Comparison of ENCODE assay signal across 33 cellular contexts in the genomic region with DNA sequence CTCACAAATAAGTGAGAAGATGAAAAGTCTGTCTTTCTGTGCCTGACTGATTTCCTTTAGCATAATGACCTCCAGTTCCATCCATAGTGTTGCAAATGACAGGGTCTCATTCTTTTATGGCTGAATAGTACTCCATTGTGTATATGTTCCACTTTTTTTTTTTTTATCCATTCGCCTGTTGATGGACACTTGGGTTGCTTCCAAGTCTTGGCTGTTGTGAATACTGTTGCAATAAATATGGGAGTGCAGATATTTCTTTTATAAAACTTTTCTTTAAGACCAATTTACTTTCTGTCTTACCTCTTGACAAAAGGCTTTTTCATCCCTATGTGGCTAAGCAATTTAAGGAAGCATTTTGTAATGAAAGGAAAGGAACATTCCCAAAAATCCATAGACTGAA.
"Had no signal": no experiment of that assay in that cellular context is flagged by ENCODE, and none has a peak within 500 bp of the region (broad histone marks: within the 10 kb centered on the region; RNA-seq: fewer than 3 reads in every experiment).

No MANE protein-coding gene starts in this region.

- H3K9me3 ChIP-seq: MG63 had no signal

- H3K27me3 ChIP-seq: MG63 had no signal

- H3K4me3 ChIP-seq: MG63 had no signal

- H3K36me3 ChIP-seq: MG63 had no signal

- DNase-seq: Kasumi-1, MG63, MM.1S, MV-4-11, NCI-H1048, NCI-H1092, NCI-H1092 treated with DMSO at 0.1 percent for 48 hours, NCI-H1105, NCI-H1105 treated with DMSO at 0.1 percent for 48 hours, NCI-H1417, NCI-H1417 treated with DMSO at 0.1 percent for 48 hours, NCI-H1436, NCI-H1436 treated with DMSO at 0.1 percent for 48 hours, NCI-H146, NCI-H1694, NCI-H1694 treated with DMSO at 0.1 percent for 48 hours, NCI-H187, NCI-H187 treated with DMSO at 0.1 percent for 48 hours, NCI-H1930, NCI-H2029, NCI-H2029 treated with DMSO at 0.1 percent for 48 hours, NCI-H2081, NCI-H2081 treated with DMSO at 0.1 percent for 48 hours, NCI-H2107, NCI-H2171, NCI-H2171 treated with DMSO at 0.1 percent for 48 hours, NCI-H2227 treated with DMSO at 0.1 percent for 48 hours, NCI-H226, NCI-H345, NCI-H446, NCI-H446 treated with DMSO at 0.1 percent for 48 hours, NCI-H510A, NCI-H510A treated with DMSO at 0.1 percent for 48 hours had no signal
